ENCODE assay signal across 9 cellular contexts in the genomic region with DNA sequence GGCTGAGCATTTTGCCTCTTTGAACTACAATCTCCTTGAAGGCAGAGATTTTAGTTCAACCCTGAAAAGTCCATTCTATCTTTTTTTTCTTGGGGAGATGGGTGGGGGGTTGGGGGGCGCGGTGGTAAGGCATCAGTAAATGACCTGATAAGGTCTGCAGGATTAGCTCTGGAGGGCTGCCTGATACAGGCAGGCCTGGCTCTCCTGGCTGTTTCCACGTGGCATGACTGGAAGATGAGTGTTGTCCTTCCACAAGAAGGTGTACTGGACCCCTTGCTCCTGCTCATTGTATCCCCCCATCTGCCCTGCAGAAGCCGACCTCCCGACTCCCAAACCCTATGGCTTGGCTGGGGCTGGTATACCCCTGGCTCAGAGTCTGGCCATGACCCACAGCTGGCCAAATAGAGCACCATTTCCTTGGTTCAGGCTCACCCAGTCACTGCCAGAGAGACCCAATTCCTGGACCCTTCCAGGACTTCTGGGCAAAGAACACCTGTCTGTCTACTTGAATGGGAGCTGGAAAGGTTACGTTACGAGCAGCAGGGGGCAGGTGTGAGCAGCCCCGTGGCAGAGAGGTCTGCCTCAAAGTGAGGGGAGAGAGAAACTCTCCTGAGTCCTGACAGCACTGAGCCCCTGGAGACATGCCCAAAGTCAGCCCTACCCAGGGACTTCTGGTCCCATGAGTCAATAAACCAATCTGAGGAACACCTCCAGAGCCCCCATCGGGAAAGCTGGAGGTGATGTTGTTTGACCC.
DNase-seq lines count a peak whose midpoint lies in the region; ATAC-seq, FAIRE-seq and TF ChIP-seq lines count a peak whose summit lies in the region.
"Had no signal": no experiment of that assay in that cellular context is flagged by ENCODE, and none has a peak within 500 bp of the region (broad histone marks: within the 10 kb centered on the region; RNA-seq: fewer than 3 reads in every experiment).

No MANE protein-coding gene starts in this region.

- H3K27me3 ChIP-seq in GM06990 (replicated peaks; ENCODE audit: control insufficient read depth, insufficient read depth, low read length): no peaks in the 10 kb centered on the region; the same call in none of the 2 replicates

- DNase-seq in GM06990 (ENCODE audit: extremely low read depth, insufficient read length): no peak
- peak; percentile 16 for DNase-seq in NCI-H526 treated with DMSO at 0.1 percent for 48 hours (lab: John Stamatoyannopoulos, UW)
- DNase-seq in activated naive CD4-positive, alpha-beta T cell treated with Interleukin-2 at 50 U/mL for 16 hours: peak; percentile 56
- peak; percentile 73 for DNase-seq in iPS-NIHi11 (ENCODE audit: low spot score)
- DNase-seq in stimulated activated naive CD4-positive, alpha-beta T cell treated with Interleukin-2 at 50 U/mL for 16 hours (lab: John Stamatoyannopoulos, UW): peak; percentile 23
- no peak for DNase-seq in HTR-8/SVneo (ENCODE audit: insufficient read length, low spot score)
- no peak for DNase-seq in GM19239 (ENCODE audit: insufficient read length, low spot score)

- FAIRE-seq in HTR-8/SVneo (lab: Jason Lieb, UNC) (no peak), GM19239 (lab: Jason Lieb, UNC) (no peak)

- TF ChIP-seq CTCF in GM06990 (IDR thresholded peaks at IDR 0.05; ENCODE audit: insufficient read depth, low read length, poor library complexity, severe bottlenecking): peak; percentile 67

- H3K36me3 ChIP-seq in GM06990 (ENCODE audit: control insufficient read depth, insufficient read depth, low read length): no peaks in the 10 kb centered on the region

- H3K4me3 ChIP-seq in GM06990 (replicated peaks; ENCODE audit: low read depth, low read length): no peak overlapping the region
- H3K4me3 ChIP-seq: SK-N-MC had no signal

- ATAC-seq in HG02884 (IDR thresholded peaks at IDR 0.05; ENCODE audit: unreplicated experiment): no peak

Comparison
In these comparisons a context has a peak if more than half of its experiments do, and no peak if none do; other contexts are left out.
1. DNase-seq: peak in NCI-H526 treated with DMSO at 0.1 percent for 48 hours (single experiment), activated naive CD4-positive, alpha-beta T cell treated with Interleukin-2 at 50 U/mL for 16 hours (single experiment), iPS-NIHi11 (single experiment) and stimulated activated naive CD4-positive, alpha-beta T cell treated with Interleukin-2 at 50 U/mL for 16 hours (single experiment); none in GM06990 (single experiment), HTR-8/SVneo (single experiment) and GM19239 (single experiment).